In genomic region chr19:27742041-27742440, GRCh38 we compare ENCODE assay signal across 23 cellular contexts.
"Had no signal": no experiment of that assay in that cellular context is flagged by ENCODE, and none has a peak within 500 bp of the region (broad histone marks: within the 10 kb centered on the region; RNA-seq: fewer than 3 reads in every experiment).

No MANE protein-coding gene starts in this region.

- H3K9me3 ChIP-seq: esophagus muscularis mucosa, testis had no signal

- H3K4me3 Mint-ChIP-seq: activated CD4-positive, alpha-beta memory T cell treated with anti-CD3 and anti-CD28 coated beads, Interleukin-2, amount 10 ng/mL, durations not matched to agents 7 days and 5 days; activated CD4-positive, alpha-beta T cell treated with anti-CD3 and anti-CD28 coated beads, Interleukin-2, amount 10 ng/mL, durations not matched to agents 24 days and 14 days; activated naive CD4-positive, alpha-beta T cell treated with anti-CD3 and anti-CD28 coated beads, Interleukin-2, amount 50 U/mL, for 24 hours; naive B cell; neural crest cell had no signal

- H3K27ac ChIP-seq: esophagus muscularis mucosa, spleen, testis, VCaP had no signal

- H3K4me1 Mint-ChIP-seq: activated CD4-positive, alpha-beta memory T cell treated with anti-CD3 and anti-CD28 coated beads, Interleukin-2, amount 10 ng/mL, durations not matched to agents 7 days and 5 days; activated CD4-positive, alpha-beta T cell treated with anti-CD3 and anti-CD28 coated beads, Interleukin-2, amount 10 ng/mL, durations not matched to agents 24 days and 14 days; neural crest cell had no signal

- H3K27ac Mint-ChIP-seq: activated CD4-positive, alpha-beta memory T cell treated with anti-CD3 and anti-CD28 coated beads, Interleukin-2, amount 10 ng/mL, durations not matched to agents 7 days and 5 days; activated CD4-positive, alpha-beta T cell treated with anti-CD3 and anti-CD28 coated beads, Interleukin-2, amount 10 ng/mL, durations not matched to agents 24 days and 14 days; activated naive CD4-positive, alpha-beta T cell treated with anti-CD3 and anti-CD28 coated beads, Interleukin-2, amount 50 U/mL, for 24 hours; naive B cell had no signal

- DNase-seq: activated CD4-positive, alpha-beta memory T cell treated with anti-CD3 and anti-CD28 coated beads, Interleukin-2, amount 10 ng/mL, durations not matched to agents 7 days and 5 days; activated CD4-positive, alpha-beta T cell treated with anti-CD3 and anti-CD28 coated beads, Interleukin-2, amount 10 ng/mL, durations not matched to agents 24 days and 14 days; activated gamma-delta T cell treated with Interleukin-2 at 50 U/mL for 16 hours; anterior cingulate cortex; cerebellar nuclear complex; effector CD4-positive, alpha-beta T cell; glutamatergic neuron; hippocampal formation; mesenchymal stem cell; mucosa of descending colon; naive B cell; occipital lobe; spleen; stimulated activated CD4-positive, alpha-beta T cell treated with anti-CD3 and anti-CD28 coated beads, Interleukin-4, amount 100 ng/mL, for 1 hour; stimulated activated naive CD4-positive, alpha-beta T cell; SW 1271; testis; trophoblast cell had no signal

- H3K27me3 Mint-ChIP-seq: activated CD4-positive, alpha-beta memory T cell treated with anti-CD3 and anti-CD28 coated beads, Interleukin-2, amount 10 ng/mL, durations not matched to agents 7 days and 5 days; activated CD4-positive, alpha-beta T cell treated with anti-CD3 and anti-CD28 coated beads, Interleukin-2, amount 10 ng/mL, durations not matched to agents 24 days and 14 days; activated naive CD4-positive, alpha-beta T cell treated with anti-CD3 and anti-CD28 coated beads, Interleukin-2, amount 50 U/mL, for 24 hours; naive B cell had no signal

- ATAC-seq: activated CD4-positive, CD25-positive, alpha-beta regulatory T cell treated with anti-CD3 and anti-CD28 coated beads, Interleukin-2, amount 50 U/mL, for 24 hours; mucosa of descending colon had no signal

- H3K4me1 ChIP-seq: testis had no signal

- H3K4me3 ChIP-seq: esophagus muscularis mucosa, mucosa of descending colon, spleen, testis had no signal

- H3K27me3 ChIP-seq: esophagus muscularis mucosa, spleen, testis had no signal
